Comparison of ENCODE assay signal across 7 cellular contexts in the genomic region with DNA sequence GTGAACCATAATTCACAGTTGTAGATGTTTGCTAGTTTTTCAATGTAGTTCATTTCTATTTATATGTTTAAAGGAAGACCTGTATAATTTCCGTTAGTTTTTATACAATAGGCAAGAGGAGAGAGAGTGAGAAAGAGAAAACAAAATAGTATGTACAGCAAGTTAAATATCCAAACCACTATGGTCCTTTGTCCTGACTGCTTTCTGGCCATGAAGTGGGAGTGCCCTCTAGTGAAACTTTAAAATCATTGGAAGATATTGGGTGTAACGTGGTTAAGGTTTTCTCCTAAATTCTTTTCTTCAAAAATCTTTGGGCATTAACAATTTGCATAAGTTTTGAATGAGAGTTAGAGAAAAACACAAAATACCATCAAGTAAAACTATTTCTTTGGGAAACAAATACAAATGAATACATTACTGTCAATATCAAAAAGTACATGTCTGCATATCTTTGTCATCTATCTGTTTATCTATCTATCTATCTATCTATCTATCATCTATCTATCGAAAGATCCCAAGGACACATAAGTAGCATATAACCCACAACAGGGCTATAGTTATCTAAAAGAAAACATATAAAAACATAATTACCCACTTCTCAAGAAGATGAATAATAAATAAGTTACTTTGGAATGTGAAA.
A peak's percentile ranks its signal among the peaks of the same experiment; 100 is the strongest.
DNase-seq lines count a peak whose midpoint lies in the region; ATAC-seq and TF ChIP-seq lines count a peak whose summit lies in the region.

No MANE protein-coding gene starts in this region.

- peak; percentile 64 for TF ChIP-seq CTCF in brain microvascular endothelial cell (IDR thresholded peaks at IDR 0.05; ENCODE audit: low read depth, low read length, missing control alignments)

- no peaks in the 10 kb centered on the region for H3K27me3 ChIP-seq in brain microvascular endothelial cell (replicated peaks)
- H3K27me3 ChIP-seq in CD8-positive, alpha-beta memory T cell (ENCODE audit: insufficient read depth, low read length, poor library complexity, severe bottlenecking), result no peaks in the 10 kb centered on the region

- peaks cover 0 to 6% of the 10 kb centered on the region in 2 donors for H3K27me3 Mint-ChIP-seq in CD8-positive, alpha-beta memory T cell

- H3K27ac ChIP-seq in brain microvascular endothelial cell, result no peak overlapping the region
- H3K27ac ChIP-seq in CD8-positive, alpha-beta memory T cell (ENCODE audit: low read depth, low read length), result no peak overlapping the region

- H3K4me3 Mint-ChIP-seq in CD8-positive, alpha-beta memory T cell, result no peak overlapping the region

- H3K9me3 ChIP-seq in CD8-positive, alpha-beta memory T cell (ENCODE audit: low read length), result no peaks in the 10 kb centered on the region

- peak overlapping the region in 1 of 8 donors; percentile 16 for H3K27ac Mint-ChIP-seq in CD8-positive, alpha-beta memory T cell

- peaks cover 0 to 4% (median 0%) of the 10 kb centered on the region in 5 donors for H3K9me3 Mint-ChIP-seq in CD8-positive, alpha-beta memory T cell

- in situ Hi-C loops in brain microvascular endothelial cell (cut with HindIII; ENCODE audit: low pct_ligation_motif_present, low sequenced_read_pairs), result loop anchor here (25.0 kb wide), 1 partner anchor 546 kb away; a partner anchor contains a TSS

- POLR2A ChIA-PET in CD8-positive, alpha-beta memory T cell (lab: Charles Lee), result no interaction called here

- no peak overlapping the region for H3K4me3 ChIP-seq in brain microvascular endothelial cell (ENCODE audit: low read depth, low read length)
- no peak overlapping the region for H3K4me3 ChIP-seq in CD8-positive, alpha-beta memory T cell (ENCODE audit: low read length)

- DNase-seq in NCI-H2107 (lab: John Stamatoyannopoulos, UW) (peak; percentile 53), brain microvascular endothelial cell (no peak), medulla oblongata (ENCODE audit: extremely low spot score) (peak; percentile 91), GOT3 (lab: John Stamatoyannopoulos, UW) (no peak)
- DNase-seq in CD8-positive, alpha-beta memory T cell, result no peak

- no peaks in the 10 kb centered on the region for H3K36me3 ChIP-seq in brain microvascular endothelial cell (replicated peaks)
- H3K36me3 ChIP-seq in CD8-positive, alpha-beta memory T cell (ENCODE audit: insufficient read depth, low read length), result no peaks in the 10 kb centered on the region

- ATAC-seq in GM19351 (IDR thresholded peaks at IDR 0.05; ENCODE audit: unreplicated experiment) (peak; percentile 58), HG02973 (IDR thresholded peaks at IDR 0.05; ENCODE audit: unreplicated experiment) (no peak)

- no peaks in the 10 kb centered on the region for H3K4me1 Mint-ChIP-seq in CD8-positive, alpha-beta memory T cell

- H3K4me1 ChIP-seq in CD8-positive, alpha-beta memory T cell (ENCODE audit: insufficient read depth, low read length), result no peaks in the 10 kb centered on the region

- H3K36me3 Mint-ChIP-seq in CD8-positive, alpha-beta memory T cell, result no peaks in the 10 kb centered on the region

- CTCF ChIA-PET in CD8-positive, alpha-beta memory T cell (lab: Charles Lee), result no interaction called here

Comparison
In these comparisons a context has a peak if more than half of its experiments do, and no peak if none do; other contexts are left out.
1. DNase-seq: peak in NCI-H2107 (single experiment) and medulla oblongata (single experiment); none in brain microvascular endothelial cell (single experiment), GOT3 (single experiment) and CD8-positive, alpha-beta memory T cell (0 of 5).